ENCODE assay signal across 8 cellular contexts in the genomic region with DNA sequence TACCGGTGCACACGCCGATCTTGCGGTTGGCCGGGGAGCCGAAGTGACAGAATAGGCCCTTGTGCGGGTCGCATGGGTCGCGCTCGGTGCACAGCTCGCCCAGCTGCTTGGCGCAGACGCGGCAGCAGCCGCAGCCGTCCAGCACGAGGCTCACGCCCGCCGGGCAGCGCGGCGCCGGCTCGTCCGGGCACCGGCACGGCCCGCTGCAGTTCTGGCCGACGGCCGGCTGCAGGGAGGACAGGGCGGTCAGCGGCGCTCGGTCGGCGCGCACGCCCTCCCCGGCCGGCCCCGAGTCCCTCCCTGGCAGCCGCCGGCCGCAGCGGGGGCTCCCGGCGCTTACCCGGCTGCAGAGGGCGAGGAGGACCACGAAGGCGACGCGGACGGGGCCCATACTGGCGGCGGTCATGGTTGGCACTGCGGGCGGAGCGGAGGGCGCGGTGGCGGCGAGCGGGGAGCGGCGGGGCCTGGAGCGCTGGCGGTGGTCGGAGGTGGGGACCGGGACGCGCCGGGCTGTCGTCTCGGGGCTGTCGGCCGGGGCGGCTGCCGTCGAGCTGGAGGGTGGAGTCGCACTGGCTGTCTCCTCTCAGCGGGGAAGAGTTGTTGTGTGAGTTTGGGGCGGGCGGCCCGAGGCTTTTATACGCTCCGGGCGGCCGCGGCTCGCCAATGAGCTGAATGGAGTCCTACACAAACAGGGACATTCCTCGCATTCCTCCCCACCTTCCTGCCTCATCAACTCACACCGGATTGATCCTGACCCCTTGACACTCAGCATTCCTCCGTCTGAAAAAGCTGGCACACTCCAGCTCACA. TPM values are rescaled to one million over a fixed set of nuclear protein-coding genes. Genes with fewer than 3 reads are reported as not detected.
DNase-seq lines count a peak whose midpoint lies in the region; ATAC-seq lines count a peak whose summit lies in the region.

CCN2 (minus strand) TSS at position 606 of the 809 bp plus-strand sequence; CDS start at position 406, 200 bp downstream.

- peaks cover 62% of the 10 kb centered on the region for H3K4me1 ChIP-seq in HUES64 (ENCODE audit: insufficient read depth, low read length)

- H3K4me3 ChIP-seq in HUES64 (ENCODE audit: low read length): peak within 1 kb of the TSS; percentile 77

- H3K27me3 ChIP-seq in HUES64 (ENCODE audit: insufficient read depth, low read length): no peaks in the 10 kb centered on the region

- peaks cover 34% of the 10 kb centered on the region for H3K36me3 ChIP-seq in HUES64 (ENCODE audit: insufficient read depth, low read length)

- DNase-seq in DMS153 (lab: John Stamatoyannopoulos, UW) (peak; percentile 24), DMS153 treated with DMSO at 0.1 percent for 48 hours (lab: John Stamatoyannopoulos, UW; ENCODE audit: unreplicated experiment) (no peak), amniotic epithelial cell (ENCODE audit: low read depth) (peak; percentile 96), Right ventricle myocardium inferior (ENCODE audit: missing footprints) (peak; percentile 85), non-pigmented ciliary epithelial cell (ENCODE audit: low read depth) (peak; percentile 99), NCI-H2029 (lab: John Stamatoyannopoulos, UW) (no peak), CD1c-positive myeloid dendritic cell (ENCODE audit: extremely low spot score) (no peak)

- H3K9me3 ChIP-seq in HUES64 (ENCODE audit: insufficient read depth, low read depth, low read length): no peaks in the 10 kb centered on the region

- intact Hi-C loops in Right ventricle myocardium inferior (cut with DNase I): loop anchor here (10.0 kb wide), 2 partner anchors 214 to 264 kb away; no protein-coding TSS in a partner anchor

- H3K27ac ChIP-seq in HUES64 (ENCODE audit: low read depth, low read length): peak within 1 kb of the TSS; percentile 92

- ATAC-seq in Right ventricle myocardium inferior: peak; percentile 53

- WGBS in HUES64: under 1% methylated on average over 95 of the region's 97 CpGs

- H3K9ac ChIP-seq in HUES64 (ENCODE audit: low read depth, low read length): peak within 1 kb of the TSS; percentile 88

RNA-seq across cellular contexts. Expression of gene CCN2, which starts in this region (rescaled TPM):
- 58.0 TPM for polyA plus RNA-seq in HUES64 (2013, experiment 1 of 2)
- 66.7 TPM for polyA plus RNA-seq in HUES64 (2013, experiment 2 of 2)
- total RNA-seq in Right ventricle myocardium inferior: 12.5 TPM

Comparison
In these comparisons a context has a peak if more than half of its experiments do, and no peak if none do; other contexts are left out.
1. DNase-seq: peak in DMS153 (single experiment), amniotic epithelial cell (single experiment), Right ventricle myocardium inferior (single experiment) and non-pigmented ciliary epithelial cell (single experiment); none in DMS153 treated with DMSO at 0.1 percent for 48 hours (single experiment), NCI-H2029 (single experiment) and CD1c-positive myeloid dendritic cell (single experiment).